In genomic region chr17:63954402-63955063, GRCh38 we compare ENCODE assay signal across 11 cellular contexts. TPM values are rescaled to one million over a fixed set of nuclear protein-coding genes. Genes with fewer than 3 reads are reported as not detected.
A peak's percentile ranks its signal among the peaks of the same experiment; 100 is the strongest.
DNase-seq lines count a peak whose midpoint lies in the region; ATAC-seq and TF ChIP-seq lines count a peak whose summit lies in the region.
"Had no signal": no experiment of that assay in that cellular context is flagged by ENCODE, and none has a peak within 500 bp of the region (broad histone marks: within the 10 kb centered on the region; RNA-seq: fewer than 3 reads in every experiment).

No MANE protein-coding gene starts in this region.

- H3K4me1 Mint-ChIP-seq in activated T-cell treated with anti-CD3 and anti-CD28 coated beads, Interleukin-2, amount 50 U/mL, for 4 hours (ENCODE audit: low read depth): peaks cover 20% of the 10 kb centered on the region

- intact Hi-C loops in esophagus muscularis mucosa (cut with DNase I): no loop called here

- H3K4me3 ChIP-seq in skeletal muscle tissue (ENCODE audit: low read length in 3 of 3) (peak overlapping the region in 2 of 3 donors; percentile 21 to 56), esophagus muscularis mucosa (no peak overlapping the region)
- H3K4me3 ChIP-seq: right lobe of liver had no signal

- TF ChIP-seq EP300 in esophagus muscularis mucosa (IDR thresholded peaks at IDR 0.05): no peak

- H3K27me3 ChIP-seq in skeletal muscle tissue (ENCODE audit: control insufficient read depth in 3 of 3, insufficient read depth in 3 of 3, low read length in 3 of 3) (no peaks in the 10 kb centered on the region), esophagus muscularis mucosa (peaks cover 0 to 18% (median 0%) of the 10 kb centered on the region in 4 donors)
- H3K27me3 ChIP-seq: right lobe of liver had no signal

- no peaks in the 10 kb centered on the region for H3K36me3 Mint-ChIP-seq in activated T-cell treated with anti-CD3 and anti-CD28 coated beads, Interleukin-2, amount 50 U/mL, for 4 hours (ENCODE audit: insufficient read depth)

- no peak for TF ChIP-seq POLR2A in esophagus muscularis mucosa (IDR thresholded peaks at IDR 0.05; ENCODE audit: low read depth)

- peak overlapping the region; percentile 51 to 81 (median 79) for H3K9ac ChIP-seq in skeletal muscle tissue (ENCODE audit: low read depth in 1 of 3, low read length in 3 of 3)

- H3K27me3 Mint-ChIP-seq in activated T-cell treated with anti-CD3 and anti-CD28 coated beads, Interleukin-2, amount 50 U/mL, for 4 hours (ENCODE audit: low read depth): no peaks in the 10 kb centered on the region

- no peaks in the 10 kb centered on the region for H3K9me3 Mint-ChIP-seq in activated T-cell treated with anti-CD3 and anti-CD28 coated beads, Interleukin-2, amount 50 U/mL, for 4 hours

- H3K36me3 ChIP-seq in skeletal muscle tissue (ENCODE audit: control insufficient read depth in 3 of 3, insufficient read depth in 3 of 3, low read length in 3 of 3): peaks cover 27 to 38% (median 28%) of the 10 kb centered on the region in 3 donors
- H3K36me3 ChIP-seq in esophagus muscularis mucosa: no peaks in the 10 kb centered on the region
- H3K36me3 ChIP-seq: right lobe of liver had no signal

- H3K4me1 ChIP-seq in skeletal muscle tissue (ENCODE audit: control insufficient read depth in 3 of 3, insufficient read depth in 3 of 3, low read length in 3 of 3) (peaks cover 65 to 88% (median 73%) of the 10 kb centered on the region in 3 donors), esophagus muscularis mucosa (peaks cover 0 to 8% (median 0%) of the 10 kb centered on the region in 4 donors)
- H3K4me1 ChIP-seq: right lobe of liver had no signal

- ATAC-seq in HG03175 (IDR thresholded peaks at IDR 0.05; ENCODE audit: unreplicated experiment): peak; percentile 70
- ATAC-seq in activated T-cell treated with anti-CD3 and anti-CD28 coated beads, Interleukin-2, amount 50 U/mL, for 4 hours: peak; percentile 69 to 75

- WGBS in esophagus muscularis mucosa: 60% methylated on average over 10 of the region's 11 CpGs

- H3K27ac ChIP-seq in skeletal muscle tissue (ENCODE audit: low read depth, low read length): peak overlapping the region; percentile 81
- no peak overlapping the region for H3K27ac ChIP-seq in esophagus muscularis mucosa (replicated peaks in 1 of 4)
- H3K27ac ChIP-seq: C4-2B, right lobe of liver had no signal

- no peak overlapping the region for H3K4me3 Mint-ChIP-seq in activated T-cell treated with anti-CD3 and anti-CD28 coated beads, Interleukin-2, amount 50 U/mL, for 4 hours

- TF ChIP-seq CTCF in esophagus muscularis mucosa (IDR thresholded peaks at IDR 0.05): no peak

- no peaks in the 10 kb centered on the region for H3K9me3 ChIP-seq in skeletal muscle tissue (ENCODE audit: control insufficient read depth in 3 of 3, low read length in 3 of 3)
- H3K9me3 ChIP-seq in esophagus muscularis mucosa: no peaks in the 10 kb centered on the region
- H3K9me3 ChIP-seq: right lobe of liver had no signal

- DNase-seq in SKM-1 treated with dmso at 0.1 percent for 144 hours (lab: John Stamatoyannopoulos, UW; ENCODE audit: unreplicated experiment) (peak; percentile 4), SKM-1 (lab: John Stamatoyannopoulos, UW; ENCODE audit: unreplicated experiment) (no peak), NCI-H2107 (lab: John Stamatoyannopoulos, UW) (no peak), esophagus muscularis mucosa (ENCODE audit: extremely low spot score) (no peak), D341Med (ENCODE audit: low spot score) (no peak)
- DNase-seq in activated T-cell treated with anti-CD3 and anti-CD28 coated beads, Interleukin-2, amount 50 U/mL, for 4 hours: no peak
- DNase-seq: glutamatergic neuron, right lobe of liver had no signal

RNA-seq across cellular contexts. Expression of gene SCN4A, which starts 18.2 kb away (rescaled TPM):
- under 1 TPM in 2 of 3 donors, not detected in 1; 0.05 to 0.14 TPM for total RNA-seq in activated T-cell treated with anti-CD3 and anti-CD28 coated beads, Interleukin-2, amount 50 U/mL, for 4 hours
- 32.9 TPM for total RNA-seq in skeletal muscle tissue
- under 1 TPM; under 0.01 to 0.71 (median 0.20) TPM for total RNA-seq in esophagus muscularis mucosa

RNA-seq across cellular contexts. Expression of gene CD79B, which starts 22.4 kb away (rescaled TPM):
- 10 to 100 TPM; 15.3 to 21.6 (median 17.1) TPM for total RNA-seq in activated T-cell treated with anti-CD3 and anti-CD28 coated beads, Interleukin-2, amount 50 U/mL, for 4 hours
- total RNA-seq in skeletal muscle tissue: 2.1 TPM
- 1 to 10 TPM; 2.1 to 6.1 (median 5.8) TPM for total RNA-seq in esophagus muscularis mucosa

RNA-seq across cellular contexts. Expression of gene GH1, which starts 35.9 kb away (rescaled TPM):
- not detected for total RNA-seq in activated T-cell treated with anti-CD3 and anti-CD28 coated beads, Interleukin-2, amount 50 U/mL, for 4 hours
- not detected for total RNA-seq in skeletal muscle tissue
- total RNA-seq in esophagus muscularis mucosa: not detected
- total RNA-seq: right lobe of liver had no signal

RNA-seq across cellular contexts. Expression of gene CSHL1, which starts 43.5 kb away (rescaled TPM):
- not detected for total RNA-seq in activated T-cell treated with anti-CD3 and anti-CD28 coated beads, Interleukin-2, amount 50 U/mL, for 4 hours
- total RNA-seq in skeletal muscle tissue (not detected), esophagus muscularis mucosa (not detected)
- total RNA-seq: right lobe of liver had no signal

RNA-seq across cellular contexts. Expression of gene PRR29, which starts 43.6 kb away (rescaled TPM):
- under 1 TPM in 1 of 3 donors, not detected in 2; 0.16 TPM for total RNA-seq in activated T-cell treated with anti-CD3 and anti-CD28 coated beads, Interleukin-2, amount 50 U/mL, for 4 hours
- total RNA-seq in skeletal muscle tissue (not detected), esophagus muscularis mucosa (under 1 TPM in 3 of 4 donors, not detected in 1; 0.23 to 0.42 (median 0.39) TPM)

Comparison
In these comparisons a context has a peak if more than half of its experiments do, and no peak if none do; other contexts are left out.
1. H3K4me3 ChIP-seq: peak in skeletal muscle tissue (2 of 3); none in esophagus muscularis mucosa (0 of 4).
2. RNA of gene SCN4A, which starts 18.2 kb away (total RNA-seq): 32.9 TPM in skeletal muscle tissue (single experiment); under 0.01 to 0.71 TPM in esophagus muscularis mucosa and 0.05 to 0.14 TPM in activated T-cell treated with anti-CD3 and anti-CD28 coated beads, Interleukin-2, amount 50 U/mL, for 4 hours; every median in the first group is over 10 times any median in the second.